In the genomic region with DNA sequence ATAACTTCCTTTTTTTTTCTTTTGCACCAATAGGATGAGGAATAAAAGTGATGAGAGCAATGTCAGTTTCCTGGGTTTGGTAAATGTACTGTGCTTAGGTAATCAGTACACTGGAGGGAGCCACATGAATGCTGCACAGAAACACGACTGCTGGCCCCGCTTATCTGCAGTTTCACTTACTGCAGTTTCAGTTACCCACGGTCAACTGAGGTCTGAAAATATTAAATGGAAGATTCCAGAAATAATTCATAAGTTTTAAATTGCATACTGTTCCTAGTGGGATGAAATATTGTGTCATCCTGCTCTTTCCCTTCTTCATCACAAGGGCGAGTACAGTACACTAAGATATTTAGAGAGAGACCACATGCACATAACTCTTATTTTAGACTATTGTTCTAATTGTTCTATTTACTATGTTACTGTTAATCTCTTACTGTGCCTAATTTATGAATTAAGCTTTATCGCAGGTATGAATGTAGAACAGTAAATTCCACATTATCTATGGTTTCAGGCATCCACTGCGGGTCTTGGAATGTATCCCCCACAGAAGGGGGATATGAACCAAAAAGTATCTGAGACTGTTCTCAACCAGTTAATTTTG, we compare ENCODE assay signal across 8 cellular contexts. TPM values are rescaled to one million over a fixed set of nuclear protein-coding genes. Genes with fewer than 3 reads are reported as not detected.
DNase-seq lines count a peak whose midpoint lies in the region; ATAC-seq, FAIRE-seq and TF ChIP-seq lines count a peak whose summit lies in the region.

No MANE protein-coding gene starts in this region.

- H3K27me3 ChIP-seq in RWPE2 (ENCODE audit: insufficient read depth, poor library complexity, severe bottlenecking) (no peaks in the 10 kb centered on the region), endothelial cell of umbilical vein (ENCODE audit: control insufficient read depth in 2 of 2, insufficient read depth in 2 of 2, low read length in 2 of 2) (no peaks in the 10 kb centered on the region), neutrophil (no peaks in the 10 kb centered on the region)

- H3K9me3 ChIP-seq in RWPE2 (ENCODE audit: severe bottlenecking) (no peaks in the 10 kb centered on the region), endothelial cell of umbilical vein (replicated peaks; ENCODE audit: control insufficient read depth, insufficient read depth, low read length) (no peaks in the 10 kb centered on the region), neutrophil (no peaks in the 10 kb centered on the region)

- POLR2A ChIA-PET in endothelial cell of umbilical vein (lab: Charles Lee) = no interaction called here

- H3K27ac ChIP-seq in RWPE2 (ENCODE audit: poor library complexity, severe bottlenecking) (peak overlapping the region; percentile 73), endothelial cell of umbilical vein (ENCODE audit: insufficient read depth, low read depth, low read length) (peak overlapping the region; percentile 96), neutrophil (peak overlapping the region; percentile 71)

- no peak for DNase-seq in activated T-cell treated with anti-CD3 and anti-CD28 coated beads, Interleukin-2, amount 50 U/mL, for 4 hours
- DNase-seq in activated T-cell treated with anti-CD3 and anti-CD28 coated beads, Interleukin-2, amount 50 U/mL, for 1 hour = no peak
- DNase-seq in RWPE2 (ENCODE audit: low spot score) = no peak
- peak; percentile 60 for DNase-seq in endothelial cell of umbilical vein (ENCODE audit: low read depth, low spot score)
- no peak for DNase-seq in HTR-8/SVneo (ENCODE audit: insufficient read length, low spot score)

- H3K4me1 ChIP-seq in RWPE2 (ENCODE audit: insufficient read depth, poor library complexity, severe bottlenecking) (peaks cover 17% of the 10 kb centered on the region), endothelial cell of umbilical vein (ENCODE audit: control insufficient read depth, extremely low read depth, insufficient read depth, low read length) (peaks cover 28% of the 10 kb centered on the region), neutrophil (ENCODE audit: control insufficient read depth in 1 of 2, insufficient read depth in 1 of 2, low read depth in 1 of 2, low read length in 1 of 2) (peaks cover 28 to 30% of the 10 kb centered on the region in 2 experiments)

- H3K9me3 Mint-ChIP-seq in activated T-cell treated with anti-CD3 and anti-CD28 coated beads, Interleukin-2, amount 50 U/mL, for 4 hours = no peaks in the 10 kb centered on the region

- ATAC-seq in activated T-cell treated with anti-CD3 and anti-CD28 coated beads, Interleukin-2, amount 50 U/mL, for 4 hours = peak in 1 of 2 donors; percentile 62
- ATAC-seq in RWPE2 (ENCODE audit: low read depth) (no peak), GM19023 (IDR thresholded peaks at IDR 0.05; ENCODE audit: unreplicated experiment) (no peak), HG03565 (IDR thresholded peaks at IDR 0.05; ENCODE audit: unreplicated experiment) (no peak)

- no peaks in the 10 kb centered on the region for H3K9me1 ChIP-seq in endothelial cell of umbilical vein (replicated peaks; ENCODE audit: control insufficient read depth, extremely low read depth, insufficient read depth, low read length)

- TF ChIP-seq CTCF in RWPE2 (IDR thresholded peaks at IDR 0.05; ENCODE audit: poor library complexity, severe bottlenecking) = peak; percentile 41
- TF ChIP-seq CTCF in endothelial cell of umbilical vein (IDR thresholded peaks at IDR 0.05; ENCODE audit: extremely low read depth in 1 of 2, insufficient read depth in 1 of 2, low read depth in 1 of 2, low read length in 2 of 2) = peak; percentile 12 to 20
- no peak for TF ChIP-seq CTCF in neutrophil (IDR thresholded peaks at IDR 0.05)

- H3K36me3 Mint-ChIP-seq in activated T-cell treated with anti-CD3 and anti-CD28 coated beads, Interleukin-2, amount 50 U/mL, for 4 hours (ENCODE audit: insufficient read depth) = peaks cover 8% of the 10 kb centered on the region

- no peaks in the 10 kb centered on the region for H3K79me2 ChIP-seq in endothelial cell of umbilical vein (ENCODE audit: control insufficient read depth, insufficient read depth, low read length)

- H3K27me3 Mint-ChIP-seq in activated T-cell treated with anti-CD3 and anti-CD28 coated beads, Interleukin-2, amount 50 U/mL, for 4 hours (ENCODE audit: low read depth) = peaks cover 1% of the 10 kb centered on the region

- no peaks in the 10 kb centered on the region for H4K20me1 ChIP-seq in endothelial cell of umbilical vein (replicated peaks; ENCODE audit: control insufficient read depth, extremely low read depth, insufficient read depth, low read length)

- BruUV-seq in endothelial cell of umbilical vein (replicated peaks; lab: Mats Ljungman, UMichigan) = no TSS peak

- H3K4me2 ChIP-seq in endothelial cell of umbilical vein (ENCODE audit: insufficient read depth, low read length) = peak overlapping the region; percentile 89

- dilution Hi-C loops in endothelial cell of umbilical vein (cut with MboI; ENCODE audit: extremely low pct_ligation_motif_present, low sequenced_read_pairs) = no loop called here

- H3K4me3 Mint-ChIP-seq in activated T-cell treated with anti-CD3 and anti-CD28 coated beads, Interleukin-2, amount 50 U/mL, for 4 hours = peak overlapping the region; percentile 43

- intact Hi-C loops in endothelial cell of umbilical vein (cut with micrococcal nuclease) = loop anchor here (2.0 kb wide), 1 partner anchor 57 kb away; no protein-coding TSS in a partner anchor

- TF ChIP-seq POLR2A in endothelial cell of umbilical vein (IDR thresholded peaks at IDR 0.05; ENCODE audit: low read depth, low read length) = no peak

- H3K4me3 ChIP-seq in RWPE2 (ENCODE audit: severe bottlenecking) (no peak overlapping the region), endothelial cell of umbilical vein (replicated peaks in 1 of 3; ENCODE audit: insufficient read depth in 1 of 3, low read depth in 1 of 3, low read length in 3 of 3) (peak overlapping the region in 1 of 3 experiments; percentile 49), neutrophil (ENCODE audit: low read depth in 1 of 2, low read length in 1 of 2) (peak overlapping the region; percentile 24 to 46)

- CTCF ChIA-PET in endothelial cell of umbilical vein (lab: Charles Lee) = interaction anchor here (0.7 to 2.9 kb wide), 8 partner anchors 10 to 121 kb away, joined by 3 to 15 read pairs (median 6); no protein-coding TSS in a partner anchor

- peak overlapping the region; percentile 70 for H3K9ac ChIP-seq in endothelial cell of umbilical vein (replicated peaks; ENCODE audit: extremely low read depth, insufficient read depth, low read length)

- H3K36me3 ChIP-seq in RWPE2 (ENCODE audit: low read depth) = peaks cover 18% of the 10 kb centered on the region
- peaks cover 2 to 8% of the 10 kb centered on the region in 2 experiments for H3K36me3 ChIP-seq in endothelial cell of umbilical vein (ENCODE audit: control insufficient read depth in 2 of 2, extremely low read depth in 1 of 2, insufficient read depth in 2 of 2, low read length in 2 of 2)
- peaks cover 21% of the 10 kb centered on the region for H3K36me3 ChIP-seq in neutrophil

- FAIRE-seq in endothelial cell of umbilical vein (lab: Jason Lieb, UNC) = peak; percentile 62
- FAIRE-seq in HTR-8/SVneo (lab: Jason Lieb, UNC) = no peak

- no peak overlapping the region for H2AFZ ChIP-seq in endothelial cell of umbilical vein (ENCODE audit: low read depth, low read length)

- H3K4me1 Mint-ChIP-seq in activated T-cell treated with anti-CD3 and anti-CD28 coated beads, Interleukin-2, amount 50 U/mL, for 4 hours (ENCODE audit: low read depth) = peaks cover 19% of the 10 kb centered on the region

TF ChIP-seq in endothelial cell of umbilical vein, 7 proteins besides CTCF, POLR2A, EP300 and RAD21 (continues in another document):
- TF ChIP-seq JUN (IDR thresholded peaks at IDR 0.05; ENCODE audit: borderline replicate concordance, insufficient read depth, insufficient read length, low read depth) = no peak
- TF ChIP-seq EZH2 (IDR thresholded peaks at IDR 0.05; ENCODE audit: borderline replicate concordance, low read depth, low read length, severe bottlenecking) = no peak
- TF ChIP-seq POLR2AphosphoS5 (IDR thresholded peaks at IDR 0.05; ENCODE audit: insufficient read depth, low read depth, low read length) = no peak
- no peak for TF ChIP-seq GATA2 (IDR thresholded peaks at IDR 0.05; ENCODE audit: insufficient read depth, insufficient read length, low read depth, low read length)

RNA-seq across cellular contexts. Expression of a gene that starts 6.4 kb away (rescaled TPM):
- 10 to 100 TPM; 14.5 to 32.1 (median 29.9) TPM for total RNA-seq in activated T-cell treated with anti-CD3 and anti-CD28 coated beads, Interleukin-2, amount 50 U/mL, for 4 hours
- 0.76 and 1.3 TPM in 2 replicates for total RNA-seq in endothelial cell of umbilical vein
- polyA plus RNA-seq in endothelial cell of umbilical vein = 0.77 and 1.3 TPM in 2 replicates
- 0.41 and 0.48 TPM in 2 replicates for polyA plus RNA-seq in endothelial cell of umbilical vein (2011; cell fraction: cytosol; rRNA removed)
- 2.1 and 2.2 TPM in 2 replicates for polyA plus RNA-seq in endothelial cell of umbilical vein (2011; cell fraction: nucleus; rRNA removed)
- 0.83 and 1.7 TPM in 2 replicates for polyA plus RNA-seq in endothelial cell of umbilical vein (2012)
- 0.28 and 1.6 TPM in 2 replicates for polyA minus RNA-seq in endothelial cell of umbilical vein
- 171 TPM for polyA minus RNA-seq in endothelial cell of umbilical vein (2011; cell fraction: cytosol; rRNA and poly(A)+ RNA removed)
- 0.19 and 1.2 TPM in 2 replicates for polyA minus RNA-seq in endothelial cell of umbilical vein (2011; cell fraction: nucleus; rRNA and poly(A)+ RNA removed)

RNA-seq across cellular contexts. Expression of a gene that starts 23.4 kb away (rescaled TPM):
- 10 to 100 TPM; 46.7 to 68.6 (median 55.5) TPM for total RNA-seq in activated T-cell treated with anti-CD3 and anti-CD28 coated beads, Interleukin-2, amount 50 U/mL, for 4 hours
- 76.4 and 93.6 TPM in 2 replicates for total RNA-seq in endothelial cell of umbilical vein
- polyA plus RNA-seq in endothelial cell of umbilical vein = 85.0 and 95.4 TPM in 2 replicates
- polyA plus RNA-seq in endothelial cell of umbilical vein (2011; cell fraction: cytosol; rRNA removed) = 59.3 and 68.6 TPM in 2 replicates
- 45.2 and 48.6 TPM in 2 replicates for polyA plus RNA-seq in endothelial cell of umbilical vein (2011; cell fraction: nucleus; rRNA removed)
- 72.2 and 72.9 TPM in 2 replicates for polyA plus RNA-seq in endothelial cell of umbilical vein (2012)
- polyA minus RNA-seq in endothelial cell of umbilical vein = 78.7 and 93.9 TPM in 2 replicates
- 25.1 TPM for polyA minus RNA-seq in endothelial cell of umbilical vein (2011; cell fraction: cytosol; rRNA and poly(A)+ RNA removed)
- 29.4 and 42.9 TPM in 2 replicates for polyA minus RNA-seq in endothelial cell of umbilical vein (2011; cell fraction: nucleus; rRNA and poly(A)+ RNA removed)

RNA-seq across cellular contexts. Expression of a gene that starts 37.8 kb away (rescaled TPM):
- under 1 TPM; 0.29 to 0.41 (median 0.38) TPM for total RNA-seq in activated T-cell treated with anti-CD3 and anti-CD28 coated beads, Interleukin-2, amount 50 U/mL, for 4 hours
- 3.8 and 4.0 TPM in 2 replicates for total RNA-seq in endothelial cell of umbilical vein
- polyA plus RNA-seq in endothelial cell of umbilical vein = 2.5 and 3.1 TPM in 2 replicates
- polyA plus RNA-seq in endothelial cell of umbilical vein (2011; cell fraction: cytosol; rRNA removed) = 1.6 and 1.7 TPM in 2 replicates
- polyA plus RNA-seq in endothelial cell of umbilical vein (2011; cell fraction: nucleus; rRNA removed) = 0.76 and 1.2 TPM in 2 replicates
- 0.83 and 1.5 TPM in 2 replicates for polyA plus RNA-seq in endothelial cell of umbilical vein (2012)
- polyA minus RNA-seq in endothelial cell of umbilical vein = 0.66 and 0.79 TPM in 2 replicates
- not detected for polyA minus RNA-seq in endothelial cell of umbilical vein (2011; cell fraction: cytosol; rRNA and poly(A)+ RNA removed)
- 0.34 and 0.53 TPM in 2 replicates for polyA minus RNA-seq in endothelial cell of umbilical vein (2011; cell fraction: nucleus; rRNA and poly(A)+ RNA removed)
